ENCODE assay signal across 1 cellular context in genomic region chr9:88426651-88427050, GRCh38.
TF ChIP-seq lines count a peak whose summit lies in the region.

No MANE protein-coding gene starts in this region.

TF ChIP-seq in GM23338, 12 proteins besides CTCF, POLR2A, EP300 and RAD21 (continued from another document):
- TF ChIP-seq ZNF462 (CRISPR knock-in tag; IDR thresholded peaks at IDR 0.05), result no peak
